ENCODE assay signal across 13 cellular contexts in the genomic region with DNA sequence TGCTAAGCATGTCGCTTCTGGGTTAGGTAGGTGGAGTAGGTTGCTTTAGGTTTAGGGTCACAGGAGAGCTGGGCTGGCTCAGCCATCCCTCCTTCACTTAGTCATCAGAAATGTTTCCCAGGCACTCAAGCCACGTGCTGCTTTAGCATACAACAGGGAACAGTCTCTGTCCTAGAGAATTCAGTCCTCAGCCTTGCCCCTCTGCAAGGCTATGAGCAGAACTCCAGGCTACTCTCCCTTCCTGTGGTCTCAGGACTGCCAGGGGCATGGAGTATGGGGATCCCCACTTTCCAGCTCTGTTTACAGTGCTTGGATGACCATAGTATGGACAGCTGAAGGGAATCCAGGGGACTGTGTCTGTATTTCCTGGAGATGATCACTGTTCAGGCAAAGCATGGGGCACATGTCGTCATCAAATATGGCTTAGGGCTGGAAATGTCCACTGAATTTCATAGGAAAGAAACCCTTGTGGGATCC. TPM values are rescaled to one million over a fixed set of nuclear protein-coding genes. Genes with fewer than 3 reads are reported as not detected.
DNase-seq lines count a peak whose midpoint lies in the region; ATAC-seq, FAIRE-seq and TF ChIP-seq lines count a peak whose summit lies in the region.
"Had no signal": no experiment of that assay in that cellular context is flagged by ENCODE, and none has a peak within 500 bp of the region (broad histone marks: within the 10 kb centered on the region; RNA-seq: fewer than 3 reads in every experiment).

No MANE protein-coding gene starts in this region.

- RAD21 ChIA-PET in GM12878 (lab: Charles Lee; ENCODE audit: unreplicated experiment), result interaction anchor here (1.0 to 1.4 kb wide), 4 partner anchors 11 to 71 kb away, joined by 4 to 6 read pairs (median 5); no protein-coding TSS in a partner anchor

- WGBS in GM12878 (ENCODE audit: insufficient coverage, insufficient replicate concordance, low lambda C conversion rate, missing lambda C conversion rate), result 42% methylated on average over 3 of the region's 3 CpGs

- no peaks in the 10 kb centered on the region for H3K9me3 ChIP-seq in GM12878 (replicated peaks; ENCODE audit: control insufficient read depth, insufficient read depth, low read length)
- H3K9me3 ChIP-seq: body of pancreas, heart left ventricle had no signal

- no peaks in the 10 kb centered on the region for H3K36me3 ChIP-seq in GM12878 (ENCODE audit: control insufficient read depth in 2 of 2, insufficient read depth in 2 of 2, low read length in 1 of 2)
- H3K36me3 ChIP-seq: heart left ventricle had no signal

- no peak overlapping the region; the same call in 1 of the 2 replicates for H2AFZ ChIP-seq in GM12878 (ENCODE audit: control insufficient read depth, low read depth, low read length)

- in situ Hi-C loops in GM12878 (cut with MboI), result no loop called here

- H3K4me3 ChIP-seq in AG10803 (ENCODE audit: low read length) (no peak overlapping the region), GM12878 (no peak overlapping the region)
- H3K4me3 ChIP-seq: body of pancreas, heart left ventricle had no signal

- peak; percentile 64 for DNase-seq in AG10803 (ENCODE audit: low read depth)
- DNase-seq in HTR-8/SVneo (ENCODE audit: insufficient read length, low spot score), result peak; percentile 78
- no peak for DNase-seq in GM12878 (ENCODE audit: low read depth, low spot score)
- peak; percentile 46 to 58 for DNase-seq in lung microvascular endothelial cell (ENCODE audit: low read depth in 2 of 2)
- DNase-seq in DMS53 (lab: John Stamatoyannopoulos, UW), result no peak
- no peak for DNase-seq in activated CD4-positive, alpha-beta T cell treated with anti-CD3 and anti-CD28 coated beads for 1 hour
- DNase-seq in DMS53 treated with DMSO at 0.1 percent for 48 hours (lab: John Stamatoyannopoulos, UW; ENCODE audit: unreplicated experiment), result no peak
- DNase-seq in NCI-H526 (lab: John Stamatoyannopoulos, UW), result no peak
- DNase-seq: activated CD8-positive, alpha-beta memory T cell treated with anti-CD3 and anti-CD28 coated beads, Interleukin-2, amount 10 ng/mL, durations not matched to agents 7 days and 5 days; body of pancreas; Calu3; heart left ventricle; NCI-H187 treated with DMSO at 0.1 percent for 48 hours had no signal

- SMC1A ChIA-PET in GM12878 (lab: Charles Lee; ENCODE audit: uncharacterized antibody, unreplicated experiment), result interaction anchor here (1.0 to 1.8 kb wide), 3 partner anchors 19 to 55 kb away, joined by 3 to 4 read pairs (median 4); no protein-coding TSS in a partner anchor

- no peak for ATAC-seq in GM12878
- ATAC-seq: activated CD8-positive, alpha-beta memory T cell treated with anti-CD3 and anti-CD28 coated beads, Interleukin-2, amount 10 ng/mL, durations not matched to agents 7 days and 5 days; body of pancreas had no signal

- CTCF ChIA-PET in GM12878 (lab: Yijun Ruan, JAX), result interaction anchor here (1.3 to 7.9 kb wide), 4 partner anchors 37 to 134 kb away, joined by 3 to 57 read pairs (median 14); no protein-coding TSS in a partner anchor

- intact Hi-C loops in GM12878 (cut with micrococcal nuclease; ENCODE audit: unreplicated experiment), result no loop called here

- peak overlapping the region; percentile 47 for H3K4me2 ChIP-seq in GM12878 (ENCODE audit: control insufficient read depth, insufficient read depth)

- TF ChIP-seq RAD21 in GM12878 (IDR thresholded peaks at IDR 0.05; ENCODE audit: insufficient read depth, low read depth, low read length), result no peak

- TF ChIP-seq POLR2A in GM12878 (IDR thresholded peaks at IDR 0.05; ENCODE audit: low read depth, low read length), result no peak

- H3K27me3 ChIP-seq in GM12878 (replicated peaks in 1 of 2; ENCODE audit: control insufficient read depth in 2 of 2, insufficient read depth in 2 of 2, low read length in 1 of 2), result no peaks in the 10 kb centered on the region
- H3K27me3 ChIP-seq: body of pancreas, heart left ventricle had no signal

- no peaks in the 10 kb centered on the region for H4K20me1 ChIP-seq in GM12878 (ENCODE audit: control insufficient read depth, insufficient read depth)

- no peak overlapping the region for H3K9ac ChIP-seq in GM12878 (ENCODE audit: control insufficient read depth, insufficient read depth, low read length)

- no peaks in the 10 kb centered on the region for H3K79me2 ChIP-seq in GM12878 (ENCODE audit: control insufficient read depth, insufficient read depth, low read length)

- H3K4me1 ChIP-seq in GM12878 (ENCODE audit: control insufficient read depth, insufficient read depth, low read length), result peaks cover 22% of the 10 kb centered on the region
- H3K4me1 ChIP-seq: body of pancreas had no signal

- POLR2A ChIA-PET in GM12878 (lab: Charles Lee), result no interaction called here

- no TSS peak for BruUV-seq in GM12878 (replicated peaks; lab: Mats Ljungman, UMichigan)

- TF ChIP-seq EP300 in GM12878 (IDR thresholded peaks at IDR 0.05; ENCODE audit: borderline replicate concordance in 1 of 2, control insufficient read depth in 1 of 2, low read depth in 2 of 2, low read length in 2 of 2), result no peak

- TF ChIP-seq CTCF in AG10803 (conservative IDR thresholded peaks at IDR 0.05; ENCODE audit: low read length) (no peak), GM12878 (IDR thresholded peaks at IDR 0.05 in 2 of 3, conservative IDR thresholded peaks at IDR 0.05 in 1 of 3; ENCODE audit: control insufficient read depth in 2 of 3, extremely low read depth in 1 of 3, insufficient read depth in 1 of 3, low read depth in 3 of 3, low read length in 3 of 3) (no peak)

- FAIRE-seq in HTR-8/SVneo (lab: Jason Lieb, UNC), result peak; percentile 62
- no peak for FAIRE-seq in GM12878 (lab: Jason Lieb, UNC)

- no peak overlapping the region for H3K27ac ChIP-seq in GM12878 (ENCODE audit: control insufficient read depth, insufficient read depth)
- H3K27ac ChIP-seq: body of pancreas, heart left ventricle had no signal

TF ChIP-seq in GM12878, 131 proteins besides CTCF, POLR2A, EP300 and RAD21 (continues in another document):
- TF ChIP-seq YY1 (IDR thresholded peaks at IDR 0.05; ENCODE audit: low read depth, low read length) (no peak), MYC (IDR thresholded peaks at IDR 0.05; ENCODE audit: insufficient read depth, insufficient read length, insufficient replicate concordance, low read length, severe bottlenecking) (no peak), TCF3 (IDR thresholded peaks at IDR 0.05; ENCODE audit: borderline replicate concordance, insufficient read depth, low read depth, low read length) (no peak), CREB1 (IDR thresholded peaks at IDR 0.05; ENCODE audit: low read depth) (no peak), ZZZ3 (IDR thresholded peaks at IDR 0.05; ENCODE audit: control insufficient read depth, insufficient read length, low read depth) (no peak)
- TF ChIP-seq, protein P1, sequence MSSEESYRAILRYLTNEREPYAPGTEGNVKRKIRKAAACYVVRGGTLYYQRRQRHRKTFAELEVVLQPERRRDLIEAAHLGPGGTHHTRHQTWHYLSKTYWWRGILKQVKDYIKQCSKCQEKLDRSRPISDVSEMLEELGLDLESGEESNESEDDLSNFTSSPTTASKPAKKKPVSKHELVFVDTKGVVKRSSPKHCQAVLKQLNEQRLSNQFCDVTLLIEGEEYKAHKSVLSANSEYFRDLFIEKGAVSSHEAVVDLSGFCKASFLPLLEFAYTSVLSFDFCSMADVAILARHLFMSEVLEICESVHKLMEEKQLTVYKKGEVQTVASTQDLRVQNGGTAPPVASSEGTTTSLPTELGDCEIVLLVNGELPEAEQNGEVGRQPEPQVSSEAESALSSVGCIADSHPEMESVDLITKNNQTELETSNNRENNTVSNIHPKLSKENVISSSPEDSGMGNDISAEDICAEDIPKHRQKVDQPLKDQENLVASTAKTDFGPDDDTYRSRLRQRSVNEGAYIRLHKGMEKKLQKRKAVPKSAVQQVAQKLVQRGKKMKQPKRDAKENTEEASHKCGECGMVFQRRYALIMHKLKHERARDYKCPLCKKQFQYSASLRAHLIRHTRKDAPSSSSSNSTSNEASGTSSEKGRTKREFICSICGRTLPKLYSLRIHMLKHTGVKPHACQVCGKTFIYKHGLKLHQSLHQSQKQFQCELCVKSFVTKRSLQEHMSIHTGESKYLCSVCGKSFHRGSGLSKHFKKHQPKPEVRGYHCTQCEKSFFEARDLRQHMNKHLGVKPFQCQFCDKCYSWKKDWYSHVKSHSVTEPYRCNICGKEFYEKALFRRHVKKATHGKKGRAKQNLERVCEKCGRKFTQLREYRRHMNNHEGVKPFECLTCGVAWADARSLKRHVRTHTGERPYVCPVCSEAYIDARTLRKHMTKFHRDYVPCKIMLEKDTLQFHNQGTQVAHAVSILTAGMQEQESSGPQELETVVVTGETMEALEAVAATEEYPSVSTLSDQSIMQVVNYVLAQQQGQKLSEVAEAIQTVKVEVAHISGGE (CRISPR knock-in tag; IDR thresholded peaks at IDR 0.05), result no peak

RNA-seq across cellular contexts. Expression of a gene that starts 7.5 kb away (rescaled TPM):
- total RNA-seq in GM12878 (2013; cell fraction: nucleolus; rRNA removed), result 51.1 and 53.7 TPM in 2 replicates
- total RNA-seq in GM12878 (2014; rRNA removed) (17.0 and 18.6 TPM in 2 replicates), GM12878 (2014; rRNA removed; fragmentation: Illumina TruSeq; extraction: Trizol) (20.3 and 20.4 TPM in 2 replicates), GM12878 (2021) (58.4 and 61.6 TPM in 2 replicates), lung microvascular endothelial cell (1.4 and 2.6 TPM in 2 replicates)
- 12.2 TPM for polyA plus RNA-seq in GM12878 (2011; ENCODE audit: low read depth)
- polyA plus RNA-seq in GM12878 (2011; rRNA removed) (11.0 and 12.7 TPM in 2 replicates), GM12878 (2014; fragmentation: Illumina TruSeq; extraction: Trizol) (22.7 and 27.0 TPM in 2 replicates), GM12878 (2014; fragmentation: Nextera tagmentation; extraction: Ambion mirVana) (1 to 10 TPM; 5.9 to 6.1 TPM), GM12878 (2014; rRNA removed) (19.6 and 20.7 TPM in 2 replicates), GM12878 (2016; fragmentation: Nextera tagmentation; extraction: Ambion mirVana) (1 to 10 TPM; 4.9 to 9.5 TPM)
- 16.9 and 17.7 TPM in 2 replicates for polyA plus RNA-seq in GM12878 (2011; cell fraction: cytosol; rRNA removed)
- polyA plus RNA-seq in GM12878 (2011; cell fraction: nucleus; rRNA removed), result 24.0 and 29.2 TPM in 2 replicates
- polyA plus RNA-seq in GM12878 (2012), result 19.6 TPM in 2 replicates
- 42.2 and 53.6 TPM in 2 replicates for polyA minus RNA-seq in GM12878 (2011; rRNA and poly(A)+ RNA removed)
- polyA minus RNA-seq in GM12878 (2011; cell fraction: cytosol; rRNA and poly(A)+ RNA removed), result 28.3 and 29.6 TPM in 2 replicates
- polyA minus RNA-seq in GM12878 (2011; cell fraction: nucleus; rRNA and poly(A)+ RNA removed), result 13.7 and 27.7 TPM in 2 replicates

Comparison
In these comparisons a context has a peak if more than half of its experiments do, and no peak if none do; other contexts are left out.
1. DNase-seq: peak in AG10803 (single experiment), HTR-8/SVneo (single experiment) and lung microvascular endothelial cell (2 of 2); none in GM12878 (single experiment), DMS53 (single experiment), activated CD4-positive, alpha-beta T cell treated with anti-CD3 and anti-CD28 coated beads for 1 hour (single experiment), DMS53 treated with DMSO at 0.1 percent for 48 hours (single experiment) and NCI-H526 (0 of 2).